In genomic region chr5:34487202-34487879, GRCh38 we compare ENCODE assay signal across 11 cellular contexts.
DNase-seq lines count a peak whose midpoint lies in the region; ATAC-seq and TF ChIP-seq lines count a peak whose summit lies in the region.
"Had no signal": no experiment of that assay in that cellular context is flagged by ENCODE, and none has a peak within 500 bp of the region (broad histone marks: within the 10 kb centered on the region; RNA-seq: fewer than 3 reads in every experiment).

No MANE protein-coding gene starts in this region.

- no peak overlapping the region for H2BK120ac ChIP-seq in mesendoderm (ENCODE audit: low read depth, low read length)

- DNase-seq in AG08395 (ENCODE audit: low spot score) = peak; percentile 82
- peak; percentile 16 for DNase-seq in MV-4-11 (lab: John Stamatoyannopoulos, UW)
- DNase-seq in choroid plexus epithelial cell (ENCODE audit: low read depth) = peak; percentile 98
- DNase-seq in mesendoderm = no peak
- no peak for DNase-seq in tibial nerve (ENCODE audit: low spot score in 2 of 2)
- no peak for DNase-seq in C1 segment of cervical spinal cord (lab: John Stamatoyannopoulos, UW)
- no peak for DNase-seq in activated gamma-delta T cell treated with Interleukin-2 at 50 U/mL for 16 hours
- DNase-seq: DND-41, WERI-Rb-1 had no signal

- H3K4me1 ChIP-seq in mesendoderm (ENCODE audit: control insufficient read depth, low read depth, low read length) (peaks cover 11% of the 10 kb centered on the region), tibial nerve (peaks cover 0 to 31% (median 4%) of the 10 kb centered on the region in 4 donors)

- no peak overlapping the region for H3K9ac ChIP-seq in mesendoderm (ENCODE audit: low read length)

- H3K23ac ChIP-seq in mesendoderm (ENCODE audit: low read length) = no peak overlapping the region

- no peak overlapping the region for H2BK5ac ChIP-seq in mesendoderm (ENCODE audit: low read length)

- no peak overlapping the region for H3K4me3 ChIP-seq in choroid plexus epithelial cell (ENCODE audit: low read depth, low read length)
- H3K4me3 ChIP-seq in mesendoderm (ENCODE audit: low read length) = no peak overlapping the region
- no peak overlapping the region for H3K4me3 ChIP-seq in tibial nerve

- peak overlapping the region; percentile 13 for H3K18ac ChIP-seq in mesendoderm (ENCODE audit: low read length)

- no peak overlapping the region for H3K4ac ChIP-seq in mesendoderm (ENCODE audit: low read depth, low read length)

- TF ChIP-seq EP300 in tibial nerve (IDR thresholded peaks at IDR 0.05) = peak in 1 of 2 donors; percentile 56

- H4K5ac ChIP-seq in mesendoderm (ENCODE audit: low read length) = no peak overlapping the region

- no peak overlapping the region for H2AK5ac ChIP-seq in mesendoderm (ENCODE audit: low read length)

- H3K27me3 ChIP-seq in mesendoderm (ENCODE audit: insufficient read depth, low read length, poor library complexity) (no peaks in the 10 kb centered on the region), tibial nerve (no peaks in the 10 kb centered on the region)

- TF ChIP-seq CTCF in choroid plexus epithelial cell (conservative IDR thresholded peaks at IDR 0.05; ENCODE audit: low read depth, low read length) (no peak), tibial nerve (IDR thresholded peaks at IDR 0.05) (no peak)

- H3K4me2 ChIP-seq in mesendoderm (ENCODE audit: low read length) = no peak overlapping the region

- no peaks in the 10 kb centered on the region for H3K79me1 ChIP-seq in mesendoderm (ENCODE audit: low read length)

- no peaks in the 10 kb centered on the region for H3K79me2 ChIP-seq in mesendoderm (ENCODE audit: control insufficient read depth, insufficient read depth, low read length)

- no peak overlapping the region for H3K56ac ChIP-seq in mesendoderm (ENCODE audit: low read length)

- no peak overlapping the region for H2BK15ac ChIP-seq in mesendoderm (replicated peaks; ENCODE audit: low read depth)

- H3K9me3 ChIP-seq in tibial nerve = peaks cover 0 to 4% (median 0%) of the 10 kb centered on the region in 4 donors

- ATAC-seq in GM18867 (IDR thresholded peaks at IDR 0.05; ENCODE audit: unreplicated experiment) = no peak
- ATAC-seq: stimulated activated memory B cell treated with anti-CD40 and anti-IgM and Interleukin-4, amounts not matched to agents 10 μg/mL and 1 μg/mL and 100 μg/mL, for 72 hours had no signal

- H4K8ac ChIP-seq in mesendoderm (ENCODE audit: low read depth, low read length) = no peak overlapping the region

- WGBS in mesendoderm (ENCODE audit: extremely low coverage, insufficient coverage, low lambda C conversion rate) = no CpG with 5 or more reads among the region's 11 CpGs
- 78 to 79% methylated on average over 11 of the region's 11 CpGs for WGBS in tibial nerve, 2 donors

- H3K36me3 ChIP-seq in mesendoderm (ENCODE audit: control insufficient read depth, insufficient read depth, low read length) (no peaks in the 10 kb centered on the region), tibial nerve (no peaks in the 10 kb centered on the region)
- H3K36me3 ChIP-seq: WERI-Rb-1 had no signal

- H3K27ac ChIP-seq in mesendoderm (ENCODE audit: low read depth, low read length) (no peak overlapping the region), tibial nerve (peak overlapping the region in 2 of 4 donors; percentile 57 to 63)
- H3K27ac ChIP-seq: WERI-Rb-1 had no signal

- no peak for TF ChIP-seq POLR2A in tibial nerve (IDR thresholded peaks at IDR 0.05)

Comparison
In these comparisons a context has a peak if more than half of its experiments do, and no peak if none do; other contexts are left out.
1. DNase-seq: peak in AG08395 (single experiment), MV-4-11 (single experiment) and choroid plexus epithelial cell (single experiment); none in mesendoderm (single experiment), tibial nerve (0 of 2), C1 segment of cervical spinal cord (0 of 14) and activated gamma-delta T cell treated with Interleukin-2 at 50 U/mL for 16 hours (single experiment).